ENCODE assay signal across 1 cellular context in genomic region chr4:112648263-112649054, GRCh38.
TF ChIP-seq lines count a peak whose summit lies in the region.

No MANE protein-coding gene starts in this region.

TF ChIP-seq in WTC11, 78 proteins besides CTCF, POLR2A, EP300 and RAD21 (continued from another document):
- 0 out of 2 replicates have a peak, but pooled peaks have one; percentile 15 for TF ChIP-seq SMAD4 (CRISPR knock-in tag; IDR thresholded peaks at IDR 0.05)
- TF ChIP-seq MAX (CRISPR knock-in tag; IDR thresholded peaks at IDR 0.05), result 0 out of 2 replicates have a peak, but pooled peaks have one; percentile 30
- no peak; the same call in 1 of the 2 replicates for TF ChIP-seq SP1 (CRISPR knock-in tag; conservative IDR thresholded peaks at IDR 0.05)
- no peak for TF ChIP-seq ZBTB43 (CRISPR knock-in tag; IDR thresholded peaks at IDR 0.05)
- TF ChIP-seq NFATC4 (CRISPR knock-in tag; IDR thresholded peaks at IDR 0.05), result peak; percentile 91
- peak; percentile 67; the same call in 1 of the 2 replicates for TF ChIP-seq ZNF281 (CRISPR knock-in tag; IDR thresholded peaks at IDR 0.05)
